In the genomic region with DNA sequence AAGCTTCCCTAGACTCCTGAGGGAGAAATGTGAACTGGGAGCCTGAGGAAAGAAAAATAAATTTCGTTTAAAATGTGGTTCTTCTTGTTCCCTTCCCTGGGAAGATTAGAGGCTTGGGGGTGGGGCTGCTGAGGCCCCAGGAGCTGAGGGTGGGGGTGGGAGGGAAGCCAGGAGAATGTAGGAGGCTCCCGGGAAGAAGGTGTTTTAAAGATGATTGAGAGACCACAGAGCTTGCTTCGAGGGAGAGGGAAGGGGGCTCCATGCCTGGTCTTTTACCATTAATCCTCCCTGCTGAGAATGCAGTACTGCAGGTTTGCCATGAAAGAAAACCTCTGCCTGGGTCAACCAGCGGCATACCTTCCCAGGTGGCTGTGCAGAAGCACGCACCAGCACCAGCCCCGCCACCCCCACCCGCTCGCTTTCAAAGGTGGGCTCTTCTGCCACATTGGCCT, we compare ENCODE assay signal across 22 cellular contexts. TPM values are rescaled to one million over a fixed set of nuclear protein-coding genes. Genes with fewer than 3 reads are reported as not detected.
DNase-seq lines count a peak whose midpoint lies in the region; ATAC-seq and TF ChIP-seq lines count a peak whose summit lies in the region.
"Had no signal": no experiment of that assay in that cellular context is flagged by ENCODE, and none has a peak within 500 bp of the region (broad histone marks: within the 10 kb centered on the region; RNA-seq: fewer than 3 reads in every experiment).

No MANE protein-coding gene starts in this region.

- peak; percentile 54 for DNase-seq in PC-9
- peak; percentile 95 for DNase-seq in islet precursor cell
- no peak for DNase-seq in activated T-helper 2 cell treated with anti-CD3 and anti-CD28 coated beads, Interferon-gamma antibody, Interleukin-2, Interleukin-4, amounts not matched to agents 10 μg/mL and 5 μg/mL and 100 μg/mL, durations not matched to agents 14 hours and 24 hours and 36 hours (ENCODE audit: low spot score)
- no peak for DNase-seq in NCI-H1436 treated with DMSO at 0.1 percent for 48 hours (lab: John Stamatoyannopoulos, UW)
- no peak for DNase-seq in activated T-helper 1 cell treated with anti-CD3 and anti-CD28 coated beads, Interleukin-12 subunit alpha, Interleukin-12 subunit beta, Interleukin-2, Interleukin-4 antibody, amounts not matched to agents 30 ng/mL and 10 ng/mL and 1 ng/mL, durations not matched to agents 14 hours and 24 hours and 36 hours (ENCODE audit: low spot score)
- DNase-seq: activated CD4-positive, CD25-positive, alpha-beta regulatory T cell; activated CD8-positive, alpha-beta memory T cell treated with anti-CD3 and anti-CD28 coated beads, Interleukin-2, amount 10 ng/mL, durations not matched to agents 7 days and 5 days; activated naive CD4-positive, alpha-beta T cell treated with anti-CD3 and anti-CD28 coated beads for 36 hours; activated T-cell treated with anti-CD3 and anti-CD28 coated beads, Interleukin-2, amount 50 U/mL, for 72 hours; body of pancreas; CD4-positive, alpha-beta memory T cell; naive thymus-derived CD4-positive, alpha-beta T cell; NCI-H1436; NCI-H446; NCI-H774; retina; stimulated activated naive CD4-positive, alpha-beta T cell had no signal

- peaks cover 6% of the 10 kb centered on the region for H3K4me1 Mint-ChIP-seq in activated T-helper 2 cell treated with anti-CD3 and anti-CD28 coated beads, Interferon-gamma antibody, Interleukin-2, Interleukin-4, amounts not matched to agents 10 μg/mL and 5 μg/mL and 100 μg/mL, durations not matched to agents 14 hours and 24 hours and 36 hours (ENCODE audit: low read depth)
- no peaks in the 10 kb centered on the region for H3K4me1 Mint-ChIP-seq in activated T-helper 1 cell treated with anti-CD3 and anti-CD28 coated beads, Interleukin-12 subunit alpha, Interleukin-12 subunit beta, Interleukin-2, Interleukin-4 antibody, amounts not matched to agents 30 ng/mL and 10 ng/mL and 1 ng/mL, durations not matched to agents 14 hours and 24 hours and 36 hours (ENCODE audit: low read depth)

- CTCF ChIA-PET in PC-9 (lab: Charles Lee), result interaction anchor here (0.7 kb wide), 1 partner anchor 43 kb away, joined by 3 read pairs; no protein-coding TSS in a partner anchor

- H3K36me3 Mint-ChIP-seq in activated T-helper 2 cell treated with anti-CD3 and anti-CD28 coated beads, Interferon-gamma antibody, Interleukin-2, Interleukin-4, amounts not matched to agents 10 μg/mL and 5 μg/mL and 100 μg/mL, durations not matched to agents 14 hours and 24 hours and 36 hours (ENCODE audit: low read depth), result no peaks in the 10 kb centered on the region
- no peaks in the 10 kb centered on the region for H3K36me3 Mint-ChIP-seq in activated T-helper 1 cell treated with anti-CD3 and anti-CD28 coated beads, Interleukin-12 subunit alpha, Interleukin-12 subunit beta, Interleukin-2, Interleukin-4 antibody, amounts not matched to agents 30 ng/mL and 10 ng/mL and 1 ng/mL, durations not matched to agents 14 hours and 24 hours and 36 hours (ENCODE audit: low read depth)
- H3K36me3 Mint-ChIP-seq: activated CD8-positive, alpha-beta memory T cell treated with anti-CD3 and anti-CD28 coated beads, Interleukin-2, amount 10 ng/mL, durations not matched to agents 7 days and 5 days; CD4-positive, alpha-beta memory T cell; naive thymus-derived CD4-positive, alpha-beta T cell had no signal

- no peaks in the 10 kb centered on the region for H3K9me3 ChIP-seq in BLaER1 treated with 17β-estradiol and CSF1 and Interleukin-3, amounts not matched to agents 10 nM and 100 nM (replicated peaks in 1 of 11)
- H3K9me3 ChIP-seq in PC-9 (ENCODE audit: insufficient read depth, low read depth), result no peaks in the 10 kb centered on the region
- no peaks in the 10 kb centered on the region for H3K9me3 ChIP-seq in parathyroid adenoma (ENCODE audit: control insufficient read depth, low read length)
- H3K9me3 ChIP-seq: body of pancreas, esophagus muscularis mucosa had no signal

- no peaks in the 10 kb centered on the region for H3K9me2 ChIP-seq in PC-9 (ENCODE audit: insufficient read depth)

- BruUV-seq in PC-9 (replicated peaks; lab: Mats Ljungman, UMichigan), result no TSS peak

- POLR2A ChIA-PET in PC-9 (lab: Charles Lee; ENCODE audit: unreplicated experiment), result interaction anchor here (0.5 to 0.6 kb wide), 3 partner anchors 13 to 1090 kb away, joined by 3 to 5 read pairs (median 3); no protein-coding TSS in a partner anchor

- peaks cover 0 to 100% (median 11%) of the 10 kb centered on the region in 11 experiments; a peak in 15 of 22 replicates for H4K20me1 ChIP-seq in BLaER1 treated with 17β-estradiol and CSF1 and Interleukin-3, amounts not matched to agents 10 nM and 100 nM
- H4K20me1 ChIP-seq in PC-9 (ENCODE audit: insufficient read depth), result no peaks in the 10 kb centered on the region

- H3K27me3 ChIP-seq in BLaER1 treated with 17β-estradiol and CSF1 and Interleukin-3, amounts not matched to agents 10 nM and 100 nM, result peaks cover 49 to 99% (median 78%) of the 10 kb centered on the region in 11 experiments
- H3K27me3 ChIP-seq in PC-9 (ENCODE audit: insufficient read depth, low read depth), result no peaks in the 10 kb centered on the region
- H3K27me3 ChIP-seq in parathyroid adenoma (ENCODE audit: control insufficient read depth, insufficient read depth, low read length), result no peaks in the 10 kb centered on the region
- H3K27me3 ChIP-seq: body of pancreas had no signal

- no peak overlapping the region for H3K27ac Mint-ChIP-seq in activated T-helper 2 cell treated with anti-CD3 and anti-CD28 coated beads, Interferon-gamma antibody, Interleukin-2, Interleukin-4, amounts not matched to agents 10 μg/mL and 5 μg/mL and 100 μg/mL, durations not matched to agents 14 hours and 24 hours and 36 hours
- no peak overlapping the region for H3K27ac Mint-ChIP-seq in activated T-helper 1 cell treated with anti-CD3 and anti-CD28 coated beads, Interleukin-12 subunit alpha, Interleukin-12 subunit beta, Interleukin-2, Interleukin-4 antibody, amounts not matched to agents 30 ng/mL and 10 ng/mL and 1 ng/mL, durations not matched to agents 14 hours and 24 hours and 36 hours
- H3K27ac Mint-ChIP-seq: activated CD8-positive, alpha-beta memory T cell treated with anti-CD3 and anti-CD28 coated beads, Interleukin-2, amount 10 ng/mL, durations not matched to agents 7 days and 5 days; activated naive CD4-positive, alpha-beta T cell treated with anti-CD3 and anti-CD28 coated beads for 36 hours; activated T-cell treated with anti-CD3 and anti-CD28 coated beads, Interleukin-2, amount 50 U/mL, for 72 hours; CD4-positive, alpha-beta memory T cell; dendritic cell treated with granulocyte-macrophage colony-stimulating factor and Interleukin-4, amounts not matched to agents 40 ng/mL and 50 ng/mL, for 4 days; naive thymus-derived CD4-positive, alpha-beta T cell had no signal

- peaks cover 20% of the 10 kb centered on the region; the same call in 1 of the 2 replicates for H3F3A ChIP-seq in PC-9 (ENCODE audit: insufficient read depth, low read depth)

- TF ChIP-seq CTCF in PC-9 (conservative IDR thresholded peaks at IDR 0.05) (no peak), parathyroid adenoma (IDR thresholded peaks at IDR 0.05) (no peak)

- H2AFZ ChIP-seq in PC-9, result no peak overlapping the region
- H2AFZ ChIP-seq in parathyroid adenoma, result peak overlapping the region; percentile 42

- no peak overlapping the region for H3K27ac ChIP-seq in BLaER1 treated with 17β-estradiol and CSF1 and Interleukin-3, amounts not matched to agents 10 nM and 100 nM
- H3K27ac ChIP-seq in PC-9 (peak overlapping the region; percentile 54), parathyroid adenoma (no peak overlapping the region)
- H3K27ac ChIP-seq: body of pancreas, esophagus muscularis mucosa had no signal

- no peaks in the 10 kb centered on the region for H3K36me3 ChIP-seq in BLaER1 treated with 17β-estradiol and CSF1 and Interleukin-3, amounts not matched to agents 10 nM and 100 nM
- H3K36me3 ChIP-seq in PC-9 (ENCODE audit: low read depth), result no peaks in the 10 kb centered on the region
- no peaks in the 10 kb centered on the region for H3K36me3 ChIP-seq in parathyroid adenoma (ENCODE audit: control insufficient read depth, insufficient read depth, low read length)
- H3K36me3 ChIP-seq: esophagus muscularis mucosa had no signal

- H3K4me3 ChIP-seq in BLaER1 treated with 17β-estradiol and CSF1 and Interleukin-3, amounts not matched to agents 10 nM and 100 nM, result no peak overlapping the region
- H3K4me3 ChIP-seq in PC-9 (no peak overlapping the region), parathyroid adenoma (ENCODE audit: low read depth, low read length) (no peak overlapping the region)
- H3K4me3 ChIP-seq: body of pancreas, esophagus muscularis mucosa had no signal

- H3K79me2 ChIP-seq in PC-9 (ENCODE audit: low read depth) (no peaks in the 10 kb centered on the region), parathyroid adenoma (no peaks in the 10 kb centered on the region)

- H3K4me3 Mint-ChIP-seq in activated T-helper 2 cell treated with anti-CD3 and anti-CD28 coated beads, Interferon-gamma antibody, Interleukin-2, Interleukin-4, amounts not matched to agents 10 μg/mL and 5 μg/mL and 100 μg/mL, durations not matched to agents 14 hours and 24 hours and 36 hours (ENCODE audit: low read depth), result no peak overlapping the region
- no peak overlapping the region for H3K4me3 Mint-ChIP-seq in activated T-helper 1 cell treated with anti-CD3 and anti-CD28 coated beads, Interleukin-12 subunit alpha, Interleukin-12 subunit beta, Interleukin-2, Interleukin-4 antibody, amounts not matched to agents 30 ng/mL and 10 ng/mL and 1 ng/mL, durations not matched to agents 14 hours and 24 hours and 36 hours
- H3K4me3 Mint-ChIP-seq: activated CD8-positive, alpha-beta memory T cell treated with anti-CD3 and anti-CD28 coated beads, Interleukin-2, amount 10 ng/mL, durations not matched to agents 7 days and 5 days; activated naive CD4-positive, alpha-beta T cell treated with anti-CD3 and anti-CD28 coated beads for 36 hours; activated T-cell treated with anti-CD3 and anti-CD28 coated beads, Interleukin-2, amount 50 U/mL, for 72 hours; CD4-positive, alpha-beta memory T cell; dendritic cell treated with granulocyte-macrophage colony-stimulating factor and Interleukin-4, amounts not matched to agents 40 ng/mL and 50 ng/mL, for 4 days; naive thymus-derived CD4-positive, alpha-beta T cell had no signal

- peaks cover 50% of the 10 kb centered on the region for H3K27me3 Mint-ChIP-seq in activated T-helper 2 cell treated with anti-CD3 and anti-CD28 coated beads, Interferon-gamma antibody, Interleukin-2, Interleukin-4, amounts not matched to agents 10 μg/mL and 5 μg/mL and 100 μg/mL, durations not matched to agents 14 hours and 24 hours and 36 hours (ENCODE audit: low read depth)
- H3K27me3 Mint-ChIP-seq in activated T-helper 1 cell treated with anti-CD3 and anti-CD28 coated beads, Interleukin-12 subunit alpha, Interleukin-12 subunit beta, Interleukin-2, Interleukin-4 antibody, amounts not matched to agents 30 ng/mL and 10 ng/mL and 1 ng/mL, durations not matched to agents 14 hours and 24 hours and 36 hours (ENCODE audit: insufficient read depth), result peaks cover 14% of the 10 kb centered on the region

- intact Hi-C loops in PC-9 (cut with micrococcal nuclease; ENCODE audit: unreplicated experiment), result loop anchor here (1.0 kb wide), 1 partner anchor 37 kb away; no protein-coding TSS in a partner anchor
- intact Hi-C loops in activated T-helper 2 cell treated with anti-CD3 and anti-CD28 coated beads, Interferon-gamma antibody, Interleukin-2, Interleukin-4, amounts not matched to agents 10 μg/mL and 5 μg/mL and 100 μg/mL, durations not matched to agents 14 hours and 24 hours and 36 hours (cut with micrococcal nuclease), result no loop called here
- intact Hi-C loops in activated T-helper 1 cell treated with anti-CD3 and anti-CD28 coated beads, Interleukin-12 subunit alpha, Interleukin-12 subunit beta, Interleukin-2, Interleukin-4 antibody, amounts not matched to agents 30 ng/mL and 10 ng/mL and 1 ng/mL, durations not matched to agents 14 hours and 24 hours and 36 hours (cut with micrococcal nuclease), result no loop called here

- no peak overlapping the region for H3K9ac ChIP-seq in BLaER1 treated with 17β-estradiol and CSF1 and Interleukin-3, amounts not matched to agents 10 nM and 100 nM
- no peak overlapping the region for H3K9ac ChIP-seq in parathyroid adenoma

- peaks cover 27 to 63% (median 48%) of the 10 kb centered on the region in 10 experiments for H3K4me1 ChIP-seq in BLaER1 treated with 17β-estradiol and CSF1 and Interleukin-3, amounts not matched to agents 10 nM and 100 nM
- H3K4me1 ChIP-seq in PC-9 (replicated peaks; ENCODE audit: insufficient read depth) (peaks cover 52% of the 10 kb centered on the region), parathyroid adenoma (peaks cover 18% of the 10 kb centered on the region)
- H3K4me1 ChIP-seq: body of pancreas had no signal

- H3K4me2 ChIP-seq in BLaER1 treated with 17β-estradiol and CSF1 and Interleukin-3, amounts not matched to agents 10 nM and 100 nM, result peak overlapping the region; percentile 60 to 87 (median 76)
- H3K4me2 ChIP-seq in PC-9, result peak overlapping the region; percentile 53
- no peak overlapping the region for H3K4me2 ChIP-seq in parathyroid adenoma (ENCODE audit: low read length)

- no peaks in the 10 kb centered on the region for H3K9me3 Mint-ChIP-seq in activated T-helper 2 cell treated with anti-CD3 and anti-CD28 coated beads, Interferon-gamma antibody, Interleukin-2, Interleukin-4, amounts not matched to agents 10 μg/mL and 5 μg/mL and 100 μg/mL, durations not matched to agents 14 hours and 24 hours and 36 hours
- no peaks in the 10 kb centered on the region for H3K9me3 Mint-ChIP-seq in activated T-helper 1 cell treated with anti-CD3 and anti-CD28 coated beads, Interleukin-12 subunit alpha, Interleukin-12 subunit beta, Interleukin-2, Interleukin-4 antibody, amounts not matched to agents 30 ng/mL and 10 ng/mL and 1 ng/mL, durations not matched to agents 14 hours and 24 hours and 36 hours
- H3K9me3 Mint-ChIP-seq: activated naive CD4-positive, alpha-beta T cell treated with anti-CD3 and anti-CD28 coated beads for 36 hours; activated T-cell treated with anti-CD3 and anti-CD28 coated beads, Interleukin-2, amount 50 U/mL, for 72 hours; CD4-positive, alpha-beta memory T cell; dendritic cell treated with granulocyte-macrophage colony-stimulating factor and Interleukin-4, amounts not matched to agents 40 ng/mL and 50 ng/mL, for 4 days; naive thymus-derived CD4-positive, alpha-beta T cell had no signal

- ATAC-seq in HG03280 (IDR thresholded peaks at IDR 0.05; ENCODE audit: unreplicated experiment), result no peak
- ATAC-seq: body of pancreas; naive thymus-derived CD4-positive, alpha-beta T cell had no signal

RNA-seq across cellular contexts. Expression of gene ABCA4, which starts 15.4 kb away (rescaled TPM):
- 20.0 and 20.8 TPM in 2 replicates for total RNA-seq in PC-9 (2021)
- not detected in 2 replicates for total RNA-seq in activated T-helper 2 cell treated with anti-CD3 and anti-CD28 coated beads, Interferon-gamma antibody, Interleukin-2, Interleukin-4, amounts not matched to agents 10 μg/mL and 5 μg/mL and 100 μg/mL, durations not matched to agents 14 hours and 24 hours and 36 hours
- 0.29 TPM in 1 of 2 replicates, not detected in the other for total RNA-seq in activated T-helper 1 cell treated with anti-CD3 and anti-CD28 coated beads, Interleukin-12 subunit alpha, Interleukin-12 subunit beta, Interleukin-2, Interleukin-4 antibody, amounts not matched to agents 30 ng/mL and 10 ng/mL and 1 ng/mL, durations not matched to agents 14 hours and 24 hours and 36 hours
- total RNA-seq: activated CD8-positive, alpha-beta memory T cell treated with anti-CD3 and anti-CD28 coated beads, Interleukin-2, amount 10 ng/mL, durations not matched to agents 7 days and 5 days; CD4-positive, alpha-beta memory T cell; naive thymus-derived CD4-positive, alpha-beta T cell had no signal

Comparison
In these comparisons a context has a peak if more than half of its experiments do, and no peak if none do; other contexts are left out.
1. DNase-seq: peak in PC-9 (2 of 2) and islet precursor cell (single experiment); none in activated T-helper 2 cell treated with anti-CD3 and anti-CD28 coated beads, Interferon-gamma antibody, Interleukin-2, Interleukin-4, amounts not matched to agents 10 μg/mL and 5 μg/mL and 100 μg/mL, durations not matched to agents 14 hours and 24 hours and 36 hours (single experiment), NCI-H1436 treated with DMSO at 0.1 percent for 48 hours (single experiment) and activated T-helper 1 cell treated with anti-CD3 and anti-CD28 coated beads, Interleukin-12 subunit alpha, Interleukin-12 subunit beta, Interleukin-2, Interleukin-4 antibody, amounts not matched to agents 30 ng/mL and 10 ng/mL and 1 ng/mL, durations not matched to agents 14 hours and 24 hours and 36 hours (single experiment).
2. RNA of gene ABCA4, which starts 15.4 kb away (total RNA-seq): 20.0 to 20.8 TPM in PC-9; 0.29 TPM in activated T-helper 1 cell treated with anti-CD3 and anti-CD28 coated beads, Interleukin-12 subunit alpha, Interleukin-12 subunit beta, Interleukin-2, Interleukin-4 antibody, amounts not matched to agents 30 ng/mL and 10 ng/mL and 1 ng/mL, durations not matched to agents 14 hours and 24 hours and 36 hours and not detected in activated T-helper 2 cell treated with anti-CD3 and anti-CD28 coated beads, Interferon-gamma antibody, Interleukin-2, Interleukin-4, amounts not matched to agents 10 μg/mL and 5 μg/mL and 100 μg/mL, durations not matched to agents 14 hours and 24 hours and 36 hours; every median in the first group is over 10 times any median in the second.